10 cellular contexts compared by ENCODE assay signal in the genomic region with DNA sequence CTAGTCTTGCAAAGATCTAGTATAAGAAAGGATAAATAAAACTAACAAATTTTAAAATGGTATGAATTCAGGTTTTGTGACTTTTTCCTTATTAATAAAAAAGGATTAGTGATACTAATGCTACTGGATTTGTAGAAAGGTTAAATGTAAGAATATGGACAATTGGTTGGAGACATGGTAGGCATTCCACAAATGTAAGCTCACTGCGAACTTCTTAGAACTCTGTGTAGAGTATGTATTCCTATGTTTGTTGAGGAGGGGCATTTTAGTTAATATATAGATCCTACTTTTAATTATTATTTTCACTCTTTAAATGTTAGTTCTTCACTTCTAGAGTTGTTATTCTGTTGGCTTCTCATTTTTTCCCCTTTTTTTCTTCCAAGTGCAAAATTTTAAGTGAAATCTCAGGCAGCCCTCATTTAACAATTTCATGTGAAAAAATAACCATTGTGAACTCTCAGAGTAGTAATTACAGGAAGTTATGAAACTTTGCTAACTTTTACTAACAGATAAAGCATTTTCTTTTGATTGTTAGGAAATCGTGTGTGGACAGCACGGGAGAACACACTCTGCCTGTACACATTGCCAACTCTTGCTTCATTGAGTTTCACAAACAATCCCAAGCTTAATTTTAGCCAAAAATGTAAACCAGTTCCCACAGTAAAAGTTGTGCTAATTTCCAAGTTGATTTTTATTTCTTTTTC.
DNase-seq lines count a peak whose midpoint lies in the region; ATAC-seq and TF ChIP-seq lines count a peak whose summit lies in the region.
"Had no signal": no experiment of that assay in that cellular context is flagged by ENCODE, and none has a peak within 500 bp of the region (broad histone marks: within the 10 kb centered on the region; RNA-seq: fewer than 3 reads in every experiment).

No MANE protein-coding gene starts in this region.

- TF ChIP-seq RAD21 in SK-N-SH (IDR thresholded peaks at IDR 0.05; ENCODE audit: low read length): no peak

- no peak overlapping the region for H2AFZ ChIP-seq in SK-N-SH (ENCODE audit: low read depth)

- peaks cover 0 to 3% of the 10 kb centered on the region in 2 donors for H3K9me3 Mint-ChIP-seq in stimulated activated naive CD8-positive, alpha-beta T cell treated with anti-CD3 and anti-CD28 coated beads, Interleukin-15, amount 100 ng/mL, for 72 hours

- DNase-seq in EH (ENCODE audit: low read depth) (peak; percentile 92), SK-N-SH (no peak), foreskin fibroblast (peak; percentile 83 to 86), prostate gland (ENCODE audit: low spot score) (no peak), hippocampal formation (lab: John Stamatoyannopoulos, UW) (no peak), ureter (ENCODE audit: low spot score) (no peak), left colon (no peak)
- no peak for DNase-seq in stimulated activated naive CD8-positive, alpha-beta T cell treated with anti-CD3 and anti-CD28 coated beads, Interleukin-15, amount 100 ng/mL, for 72 hours

- TF ChIP-seq EP300 in SK-N-SH (IDR thresholded peaks at IDR 0.05; ENCODE audit: borderline replicate concordance in 1 of 2, low read depth in 1 of 2, low read length in 1 of 2): no peak

- H3K4me3 Mint-ChIP-seq in stimulated activated naive CD8-positive, alpha-beta T cell treated with anti-CD3 and anti-CD28 coated beads, Interleukin-15, amount 100 ng/mL, for 72 hours: no peak overlapping the region
- H3K4me3 Mint-ChIP-seq: T-helper 1 cell treated with Interleukin-12 subunit alpha and Interleukin-12 subunit beta and Interleukin-4 antibody, amounts not matched to agents 30 μg/mL and 1 μg/mL, for 36 hours had no signal

- peaks cover 9 to 44% of the 10 kb centered on the region in 2 experiments for H3K4me1 ChIP-seq in SK-N-SH (ENCODE audit: control insufficient read depth in 1 of 2, insufficient read depth in 2 of 2, low read depth in 1 of 2, low read length in 1 of 2)
- no peaks in the 10 kb centered on the region for H3K4me1 ChIP-seq in prostate gland (replicated peaks)

- TF ChIP-seq CTCF in SK-N-SH (IDR thresholded peaks at IDR 0.05) (no peak), foreskin fibroblast (IDR thresholded peaks at IDR 0.05; ENCODE audit: low read depth, low read length) (no peak), prostate gland (IDR thresholded peaks at IDR 0.05) (no peak)

- peaks cover 40% of the 10 kb centered on the region for H3F3A ChIP-seq in SK-N-SH (replicated peaks; ENCODE audit: insufficient read depth)

- H3K36me3 ChIP-seq in SK-N-SH (replicated peaks in 1 of 2; ENCODE audit: control insufficient read depth in 1 of 2, insufficient read depth in 2 of 2, low read length in 1 of 2) (peaks cover 22 to 30% of the 10 kb centered on the region in 2 experiments), prostate gland (no peaks in the 10 kb centered on the region)
- H3K36me3 ChIP-seq: neutrophil had no signal

- H3K27ac ChIP-seq in SK-N-SH (ENCODE audit: low read depth in 2 of 2, low read length in 1 of 2): peak overlapping the region; percentile 85 to 94
- peak overlapping the region; percentile 54 to 63 for H3K27ac ChIP-seq in prostate gland
- H3K27ac ChIP-seq: neutrophil had no signal

- no peaks in the 10 kb centered on the region for H3K4me1 Mint-ChIP-seq in stimulated activated naive CD8-positive, alpha-beta T cell treated with anti-CD3 and anti-CD28 coated beads, Interleukin-15, amount 100 ng/mL, for 72 hours

- peak overlapping the region; percentile 56 for H3K4me2 ChIP-seq in SK-N-SH

- H3K9me2 ChIP-seq in SK-N-SH: no peaks in the 10 kb centered on the region

- CTCF ChIA-PET in SK-N-SH (lab: Yijun Ruan, JAX): interaction anchor here (1.4 to 1.8 kb wide), 2 partner anchors 17 to 24 kb away, joined by 3 to 4 read pairs; no protein-coding TSS in a partner anchor

- H3K4me3 ChIP-seq in SK-N-SH (ENCODE audit: low read depth in 2 of 2, low read length in 1 of 2): 0 out of 4 replicates have a peak overlapping the region, but pooled peaks of 1 of the 2 experiments have one; percentile 19
- no peak overlapping the region for H3K4me3 ChIP-seq in foreskin fibroblast (ENCODE audit: low read depth in 1 of 2, low read length in 2 of 2)
- H3K4me3 ChIP-seq in prostate gland: no peak overlapping the region

- no peaks in the 10 kb centered on the region for H4K20me1 ChIP-seq in SK-N-SH (ENCODE audit: insufficient read depth)

- peaks cover 25% of the 10 kb centered on the region; the same call in 1 of the 2 replicates for H3K79me2 ChIP-seq in SK-N-SH (ENCODE audit: insufficient read depth)

- intact Hi-C loops in prostate gland (cut with DNase I) (loop anchor here (10.0 kb wide), 1 partner anchor 59 kb away; no protein-coding TSS in a partner anchor), left colon (cut with DNase I, micrococcal nuclease) (loop anchor here in 1 of 2 donors (10.0 kb wide), 1 partner anchor 411 kb away; a partner anchor contains a TSS)

- H3K9ac ChIP-seq in SK-N-SH: peak overlapping the region; percentile 67; the same call in 1 of the 2 replicates

- H3K27me3 ChIP-seq in SK-N-SH (ENCODE audit: insufficient read depth): no peaks in the 10 kb centered on the region
- H3K27me3 ChIP-seq in prostate gland (replicated peaks; ENCODE audit: insufficient read depth): no peaks in the 10 kb centered on the region
- H3K27me3 ChIP-seq: neutrophil had no signal

- POLR2A ChIA-PET in SK-N-SH (lab: Yijun Ruan, JAX): no interaction called here

- H3K27me3 Mint-ChIP-seq in stimulated activated naive CD8-positive, alpha-beta T cell treated with anti-CD3 and anti-CD28 coated beads, Interleukin-15, amount 100 ng/mL, for 72 hours: no peaks in the 10 kb centered on the region

- H3K27ac Mint-ChIP-seq in stimulated activated naive CD8-positive, alpha-beta T cell treated with anti-CD3 and anti-CD28 coated beads, Interleukin-15, amount 100 ng/mL, for 72 hours: no peak overlapping the region
- H3K27ac Mint-ChIP-seq: T-helper 1 cell treated with Interleukin-12 subunit alpha and Interleukin-12 subunit beta and Interleukin-4 antibody, amounts not matched to agents 30 μg/mL and 1 μg/mL, for 36 hours had no signal

- no peak for TF ChIP-seq POLR2A in prostate gland (IDR thresholded peaks at IDR 0.05)

- 38% methylated on average over 3 of the region's 3 CpGs for WGBS in SK-N-SH (ENCODE audit: low lambda C conversion rate)
- 38% methylated on average over 3 of the region's 3 CpGs for WGBS in prostate gland

- ATAC-seq in stimulated activated naive CD8-positive, alpha-beta T cell treated with anti-CD3 and anti-CD28 coated beads, Interleukin-15, amount 100 ng/mL, for 72 hours: no peak
- ATAC-seq in left colon: no peak

- H3K9me3 ChIP-seq in SK-N-SH (no peaks in the 10 kb centered on the region), prostate gland (no peaks in the 10 kb centered on the region)
- H3K9me3 ChIP-seq: neutrophil had no signal

TF ChIP-seq in SK-N-SH, 30 proteins besides CTCF, POLR2A, EP300 and RAD21:
- no peak for TF ChIP-seq NRF1 (IDR thresholded peaks at IDR 0.05; ENCODE audit: low read depth, low read length)
- TF ChIP-seq, protein P1, sequence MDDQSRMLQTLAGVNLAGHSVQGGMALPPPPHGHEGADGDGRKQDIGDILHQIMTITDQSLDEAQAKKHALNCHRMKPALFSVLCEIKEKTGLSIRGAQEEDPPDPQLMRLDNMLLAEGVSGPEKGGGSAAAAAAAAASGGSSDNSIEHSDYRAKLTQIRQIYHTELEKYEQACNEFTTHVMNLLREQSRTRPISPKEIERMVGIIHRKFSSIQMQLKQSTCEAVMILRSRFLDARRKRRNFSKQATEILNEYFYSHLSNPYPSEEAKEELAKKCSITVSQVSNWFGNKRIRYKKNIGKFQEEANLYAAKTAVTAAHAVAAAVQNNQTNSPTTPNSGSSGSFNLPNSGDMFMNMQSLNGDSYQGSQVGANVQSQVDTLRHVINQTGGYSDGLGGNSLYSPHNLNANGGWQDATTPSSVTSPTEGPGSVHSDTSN (IDR thresholded peaks at IDR 0.05): no peak
- no peak for TF ChIP-seq YY1 (IDR thresholded peaks at IDR 0.05; ENCODE audit: low read depth)
- TF ChIP-seq GABPA (IDR thresholded peaks at IDR 0.05; ENCODE audit: low read depth): no peak
- TF ChIP-seq ELF1 (IDR thresholded peaks at IDR 0.05): no peak

Comparison
In these comparisons a context has a peak if more than half of its experiments do, and no peak if none do; other contexts are left out.
1. DNase-seq: peak in EH (single experiment) and foreskin fibroblast (2 of 2); none in SK-N-SH (single experiment), prostate gland (single experiment), stimulated activated naive CD8-positive, alpha-beta T cell treated with anti-CD3 and anti-CD28 coated beads, Interleukin-15, amount 100 ng/mL, for 72 hours (0 of 2), hippocampal formation (0 of 2), ureter (single experiment) and left colon (0 of 2).